Comparison of ENCODE assay signal across 8 cellular contexts in the genomic region with DNA sequence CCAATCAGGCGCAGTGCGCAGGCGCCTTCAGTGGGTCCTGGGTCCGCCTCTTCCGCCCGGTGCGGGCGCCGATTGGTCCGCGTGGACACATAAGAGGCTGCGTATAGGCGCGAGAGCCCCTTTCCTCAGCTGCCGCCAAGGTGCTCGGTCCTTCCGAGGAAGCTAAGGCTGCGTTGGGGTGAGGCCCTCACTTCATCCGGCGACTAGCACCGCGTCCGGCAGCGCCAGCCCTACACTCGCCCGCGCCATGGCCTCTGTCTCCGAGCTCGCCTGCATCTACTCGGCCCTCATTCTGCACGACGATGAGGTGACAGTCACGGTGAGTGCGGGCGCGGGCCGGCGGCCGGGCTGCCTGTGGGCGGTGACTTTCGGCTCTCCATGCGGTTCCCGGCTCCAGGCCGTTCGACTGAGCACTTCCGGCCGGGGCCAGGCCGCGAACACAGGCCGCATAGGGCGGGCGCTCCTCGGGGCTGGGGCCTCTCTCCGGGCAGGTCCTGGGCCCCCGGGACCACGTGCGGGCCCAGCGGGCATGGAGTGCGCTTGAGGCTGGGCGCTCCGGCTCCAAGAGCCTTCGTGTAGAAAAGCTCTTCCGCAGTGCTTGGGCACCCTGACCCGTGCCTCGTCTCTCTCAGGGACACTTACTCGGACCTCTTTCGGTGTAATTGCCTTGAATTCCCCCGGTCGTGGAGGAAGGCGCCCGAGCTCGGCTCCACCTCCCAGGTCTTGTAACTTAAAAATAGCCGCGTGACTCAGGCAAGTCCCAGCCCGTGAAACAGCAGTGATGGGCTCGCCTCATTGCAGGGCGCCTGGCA. TPM values are rescaled to one million over a fixed set of nuclear protein-coding genes. Genes with fewer than 3 reads are reported as not detected.
A peak's percentile ranks its signal among the peaks of the same experiment; 100 is the strongest.
DNase-seq lines count a peak whose midpoint lies in the region; ATAC-seq and TF ChIP-seq lines count a peak whose summit lies in the region.

RPLP1 (plus strand) TSS at position 117 of the 812 bp plus-strand sequence; CDS start at position 248, 131 bp downstream.

- H3K9ac ChIP-seq in BLaER1 treated with 17β-estradiol and CSF1 and Interleukin-3, amounts not matched to agents 10 nM and 100 nM: peak within 1 kb of the TSS; percentile 88 to 99 (median 96)

- TF ChIP-seq POLR2A in right lobe of liver (IDR thresholded peaks at IDR 0.05): peak; percentile 88

- H3K27me3 ChIP-seq in BLaER1 treated with 17β-estradiol and CSF1 and Interleukin-3, amounts not matched to agents 10 nM and 100 nM: no peaks in the 10 kb centered on the region
- H3K27me3 ChIP-seq in dorsolateral prefrontal cortex (no peaks in the 10 kb centered on the region), right lobe of liver (no peaks in the 10 kb centered on the region)

- H3K27me3 Mint-ChIP-seq in activated CD4-positive, alpha-beta memory T cell treated with anti-CD3 and anti-CD28 coated beads for 36 hours: no peaks in the 10 kb centered on the region

- peaks cover 38 to 72% (median 69%) of the 10 kb centered on the region in 11 experiments for H3K36me3 ChIP-seq in BLaER1 treated with 17β-estradiol and CSF1 and Interleukin-3, amounts not matched to agents 10 nM and 100 nM
- peaks cover 6 to 34% (median 14%) of the 10 kb centered on the region in 4 donors for H3K36me3 ChIP-seq in right lobe of liver

- H3K4me2 ChIP-seq in BLaER1 treated with 17β-estradiol and CSF1 and Interleukin-3, amounts not matched to agents 10 nM and 100 nM: peak within 1 kb of the TSS; percentile 83 to 98 (median 91)

- POLR2A ChIA-PET in activated CD4-positive, alpha-beta memory T cell treated with anti-CD3 and anti-CD28 coated beads for 36 hours (lab: Charles Lee): interaction anchor here (0.7 to 4.2 kb wide), 21 partner anchors 10 to 644 kb away, joined by 3 to 105 read pairs (median 4); partner anchors contain the start of genes GLCE, KIF23 and TLE3

- under 1% methylated on average over 20 of the region's 77 CpGs for WGBS in right lobe of liver (ENCODE audit: insufficient coverage, low coverage, low lambda C conversion rate, missing lambda C conversion rate)

- H3K27ac ChIP-seq in BLaER1 treated with 17β-estradiol and CSF1 and Interleukin-3, amounts not matched to agents 10 nM and 100 nM: peak within 1 kb of the TSS; percentile 75 to 97 (median 95)
- H3K27ac ChIP-seq in dorsolateral prefrontal cortex: peak within 1 kb of the TSS; percentile 33 to 94 (median 86)
- H3K27ac ChIP-seq in right lobe of liver: peak within 1 kb of the TSS; percentile 75 to 90 (median 89)

- peak in 18 of 56 donors; percentile 6 to 47 (median 27) for TF ChIP-seq CTCF in dorsolateral prefrontal cortex (IDR thresholded peaks at IDR 0.05 in 54 of 56, conservative IDR thresholded peaks at IDR 0.05 in 2 of 56; ENCODE audit: low read depth in 1 of 56, partially characterized antibody in 56 of 56)
- TF ChIP-seq CTCF in right lobe of liver (IDR thresholded peaks at IDR 0.05): no peak

- H3K4me3 Mint-ChIP-seq in activated CD4-positive, alpha-beta memory T cell treated with anti-CD3 and anti-CD28 coated beads for 36 hours: peak within 1 kb of the TSS; percentile 93

- DNase-seq in NCI-H774 (lab: John Stamatoyannopoulos, UW) (peak; percentile 90), dorsolateral prefrontal cortex (peak; percentile 96 to 98 (median 97)), right lobe of liver (peak; percentile 97 to 98 (median 97))
- peak; percentile 97 for DNase-seq in activated CD4-positive, alpha-beta memory T cell treated with anti-CD3 and anti-CD28 coated beads for 36 hours
- DNase-seq in stimulated activated CD4-positive, alpha-beta T cell treated with anti-CD3 and anti-CD28 coated beads, Interleukin-4, amount 100 ng/mL, for 4 hours: peak; percentile 95

- H3K9me3 ChIP-seq in BLaER1 treated with 17β-estradiol and CSF1 and Interleukin-3, amounts not matched to agents 10 nM and 100 nM (replicated peaks in 1 of 11): peaks cover 0 to 7% (median 0%) of the 10 kb centered on the region in 11 experiments; a peak in 5 of 22 replicates
- no peaks in the 10 kb centered on the region for H3K9me3 ChIP-seq in right lobe of liver

- peaks cover 23% of the 10 kb centered on the region for H3K4me1 Mint-ChIP-seq in activated CD4-positive, alpha-beta memory T cell treated with anti-CD3 and anti-CD28 coated beads for 36 hours (ENCODE audit: low read depth)

- CTCF ChIA-PET in activated CD4-positive, alpha-beta memory T cell treated with anti-CD3 and anti-CD28 coated beads for 36 hours (lab: Charles Lee): interaction anchor here (1.0 to 4.5 kb wide), 6 partner anchors 10 to 1014 kb away, joined by 3 to 74 read pairs (median 8); partner anchors contain the start of genes KIF23 and TLE3

- intact Hi-C loops in activated CD4-positive, alpha-beta memory T cell treated with anti-CD3 and anti-CD28 coated beads for 36 hours (cut with micrococcal nuclease): loop anchor here (1.0 to 5.0 kb wide), 6 partner anchors 9 to 644 kb away; partner anchors contain the start of genes GLCE, KIF23 and TLE3
- intact Hi-C loops in dorsolateral prefrontal cortex (cut with DNase I): loop anchor here (1.0 to 10.0 kb wide), 3 partner anchors 9 to 628 kb away; partner anchors contain the start of genes ANP32A (in 1 of the 2) and GLCE (in 1 of the 2)
- intact Hi-C loops in right lobe of liver (cut with DNase I): no loop called here

- H3K27ac Mint-ChIP-seq in activated CD4-positive, alpha-beta memory T cell treated with anti-CD3 and anti-CD28 coated beads for 36 hours: peak within 1 kb of the TSS; percentile 95

- peak within 1 kb of the TSS; percentile 75 to 99 (median 96) for H3K4me3 ChIP-seq in BLaER1 treated with 17β-estradiol and CSF1 and Interleukin-3, amounts not matched to agents 10 nM and 100 nM
- H3K4me3 ChIP-seq in dorsolateral prefrontal cortex (peak within 1 kb of the TSS; percentile 64 to 100 (median 93)), right lobe of liver (peak within 1 kb of the TSS; percentile 73 to 96 (median 90))

- peaks cover 44% of the 10 kb centered on the region for H3K36me3 Mint-ChIP-seq in activated CD4-positive, alpha-beta memory T cell treated with anti-CD3 and anti-CD28 coated beads for 36 hours

- peaks cover 37 to 53% (median 52%) of the 10 kb centered on the region in 11 experiments for H4K20me1 ChIP-seq in BLaER1 treated with 17β-estradiol and CSF1 and Interleukin-3, amounts not matched to agents 10 nM and 100 nM

- no peaks in the 10 kb centered on the region for H3K9me3 Mint-ChIP-seq in activated CD4-positive, alpha-beta memory T cell treated with anti-CD3 and anti-CD28 coated beads for 36 hours

- peaks cover 22 to 33% (median 25%) of the 10 kb centered on the region in 10 experiments for H3K4me1 ChIP-seq in BLaER1 treated with 17β-estradiol and CSF1 and Interleukin-3, amounts not matched to agents 10 nM and 100 nM
- peaks cover 0 to 17% (median 7%) of the 10 kb centered on the region in 4 donors for H3K4me1 ChIP-seq in right lobe of liver

- peak; percentile 68 for ATAC-seq in GM19328 (IDR thresholded peaks at IDR 0.05; ENCODE audit: unreplicated experiment)
- ATAC-seq in HG03520 (IDR thresholded peaks at IDR 0.05; ENCODE audit: unreplicated experiment): peak; percentile 81
- ATAC-seq in right lobe of liver: peak; percentile 91 to 95 (median 94)

RNA-seq across cellular contexts. Expression of gene RPLP1, which starts in this region (rescaled TPM):
- 1,000 to 10,000 TPM; 2,547 to 2,620 TPM for total RNA-seq in activated CD4-positive, alpha-beta memory T cell treated with anti-CD3 and anti-CD28 coated beads for 36 hours
- total RNA-seq in dorsolateral prefrontal cortex: 100 to 1,000 TPM; 273 to 656 (median 397) TPM
- 100 to 1,000 TPM; 164 to 536 (median 471) TPM for total RNA-seq in right lobe of liver

Comparison
In these comparisons a context has a peak if more than half of its experiments do, and no peak if none do; other contexts are left out.
1. Peak in every context shown above with its lines: DNase-seq, ATAC-seq, H3K4me3 ChIP-seq and H3K27ac ChIP-seq.
2. intact Hi-C loops: an anchor here in activated CD4-positive, alpha-beta memory T cell treated with anti-CD3 and anti-CD28 coated beads for 36 hours (1.0 to 5.0 kb wide) and dorsolateral prefrontal cortex (1.0 to 10.0 kb wide); none called in right lobe of liver.